22 cellular contexts compared by ENCODE assay signal in genomic region chr3:170804095-170804494, GRCh38.
"Had no signal": no experiment of that assay in that cellular context is flagged by ENCODE, and none has a peak within 500 bp of the region (broad histone marks: within the 10 kb centered on the region; RNA-seq: fewer than 3 reads in every experiment).

No MANE protein-coding gene starts in this region.

- H3K79me2 ChIP-seq: hepatocyte had no signal

- H3K36me3 ChIP-seq: lower lobe of right lung, ovary, right atrium auricular region, upper lobe of right lung had no signal

- H3K9me3 ChIP-seq: lower lobe of right lung, ovary, psoas muscle, right atrium auricular region, upper lobe of right lung had no signal

- H3K27me3 ChIP-seq: hepatocyte, ovary, right atrium auricular region, upper lobe of right lung had no signal

- H3K4me3 ChIP-seq: hepatocyte, lower lobe of right lung, ovary, psoas muscle, right atrium auricular region, upper lobe of right lung had no signal

- H2AFZ ChIP-seq: hepatocyte had no signal

- H3K27ac ChIP-seq: ovary, psoas muscle, right atrium auricular region, upper lobe of right lung, VCaP had no signal

- ATAC-seq: activated CD8-positive, alpha-beta memory T cell treated with anti-CD3 and anti-CD28 coated beads, Interleukin-2, amount 10 ng/mL, durations not matched to agents 7 days and 5 days; activated CD8-positive, alpha-beta T cell treated with anti-CD3 and anti-CD28 coated beads for 36 hours; activated naive CD8-positive, alpha-beta T cell treated with anti-CD3 and anti-CD28 coated beads, Interleukin-2, amount 50 U/mL, for 24 hours; left lobe of liver; lower lobe of right lung; natural killer cell; psoas muscle; stimulated activated naive CD8-positive, alpha-beta T cell treated with anti-CD3 and anti-CD28 coated beads, Interleukin-15, Interleukin-2, amounts not matched to agents 100 U/mL and 50 U/mL, for 24 hours; upper lobe of right lung had no signal

- DNase-seq: activated CD4-positive, alpha-beta T cell treated with anti-CD3 and anti-CD28 coated beads, Interleukin-2, amount 10 ng/mL, durations not matched to agents 7 days and 5 days; activated CD4-positive, CD25-positive, alpha-beta regulatory T cell treated with anti-CD3 and anti-CD28 coated beads, Interleukin-2, amount 50 U/mL, for 72 hours; activated CD8-positive, alpha-beta memory T cell treated with anti-CD3 and anti-CD28 coated beads, Interleukin-2, amount 10 ng/mL, durations not matched to agents 7 days and 5 days; activated CD8-positive, alpha-beta T cell treated with anti-CD3 and anti-CD28 coated beads for 36 hours; activated effector memory CD4-positive, alpha-beta T cell treated with anti-CD3 and anti-CD28 coated beads, Interleukin-2, amount 50 U/mL, for 16 hours; activated naive CD4-positive, alpha-beta T cell treated with anti-CD3 and anti-CD28 coated beads, Interleukin-2, amount 50 U/mL, for 16 hours; activated naive CD8-positive, alpha-beta T cell treated with anti-CD3 and anti-CD28 coated beads, Interleukin-2, amount 50 U/mL, for 24 hours; activated T-cell treated with anti-CD3 and anti-CD28 coated beads for 4 hours; foreskin melanocyte; immature natural killer cell; lower lobe of right lung; midbrain; natural killer cell; ovary; psoas muscle; stimulated activated CD4-positive, alpha-beta T cell treated with anti-CD3 and anti-CD28 coated beads, Interleukin-4, amount 100 ng/mL, for 4 hours; stimulated activated naive CD8-positive, alpha-beta T cell treated with anti-CD3 and anti-CD28 coated beads, Interleukin-15, Interleukin-2, amounts not matched to agents 100 U/mL and 50 U/mL, for 24 hours; upper lobe of right lung had no signal

- H3K4me1 ChIP-seq: lower lobe of right lung, psoas muscle, right atrium auricular region, upper lobe of right lung had no signal

- H3K4me2 ChIP-seq: hepatocyte had no signal
